Comparison of ENCODE assay signal across 1 cellular context in the genomic region with DNA sequence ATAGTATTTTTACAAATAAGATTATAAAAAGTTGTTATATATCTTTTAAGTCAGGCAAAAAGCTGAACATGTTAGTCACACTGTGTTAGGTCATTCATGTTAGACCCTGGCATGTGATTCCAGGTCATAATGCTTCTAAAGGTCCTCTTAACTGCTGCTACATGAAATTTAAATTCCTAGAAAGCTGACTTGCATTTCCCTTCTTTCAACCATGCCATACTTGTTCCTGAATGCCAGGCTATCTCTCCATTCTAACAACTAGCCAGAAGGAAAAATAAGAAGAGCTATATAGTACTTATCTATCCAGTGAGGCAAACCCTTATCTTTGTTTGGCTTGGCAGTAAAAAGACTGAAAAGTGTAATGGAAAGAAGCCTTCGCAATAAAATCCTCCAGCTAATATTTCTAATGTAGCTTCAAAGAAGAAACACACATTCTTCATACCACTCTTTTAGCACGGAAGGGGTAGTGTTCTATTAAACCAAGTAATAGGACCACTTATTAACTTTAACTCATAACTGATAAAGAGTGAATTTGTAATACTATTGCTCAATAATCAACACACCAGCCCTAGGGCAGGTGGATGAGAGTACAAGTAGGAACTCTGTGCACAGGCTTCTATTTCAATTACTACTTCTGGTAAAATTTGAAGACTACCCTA.
TF ChIP-seq lines count a peak whose summit lies in the region.

No MANE protein-coding gene starts in this region.

TF ChIP-seq in HEK293, 187 proteins besides CTCF, POLR2A, EP300 and RAD21 (continued from another document and continues in another):
- TF ChIP-seq, protein P1, sequence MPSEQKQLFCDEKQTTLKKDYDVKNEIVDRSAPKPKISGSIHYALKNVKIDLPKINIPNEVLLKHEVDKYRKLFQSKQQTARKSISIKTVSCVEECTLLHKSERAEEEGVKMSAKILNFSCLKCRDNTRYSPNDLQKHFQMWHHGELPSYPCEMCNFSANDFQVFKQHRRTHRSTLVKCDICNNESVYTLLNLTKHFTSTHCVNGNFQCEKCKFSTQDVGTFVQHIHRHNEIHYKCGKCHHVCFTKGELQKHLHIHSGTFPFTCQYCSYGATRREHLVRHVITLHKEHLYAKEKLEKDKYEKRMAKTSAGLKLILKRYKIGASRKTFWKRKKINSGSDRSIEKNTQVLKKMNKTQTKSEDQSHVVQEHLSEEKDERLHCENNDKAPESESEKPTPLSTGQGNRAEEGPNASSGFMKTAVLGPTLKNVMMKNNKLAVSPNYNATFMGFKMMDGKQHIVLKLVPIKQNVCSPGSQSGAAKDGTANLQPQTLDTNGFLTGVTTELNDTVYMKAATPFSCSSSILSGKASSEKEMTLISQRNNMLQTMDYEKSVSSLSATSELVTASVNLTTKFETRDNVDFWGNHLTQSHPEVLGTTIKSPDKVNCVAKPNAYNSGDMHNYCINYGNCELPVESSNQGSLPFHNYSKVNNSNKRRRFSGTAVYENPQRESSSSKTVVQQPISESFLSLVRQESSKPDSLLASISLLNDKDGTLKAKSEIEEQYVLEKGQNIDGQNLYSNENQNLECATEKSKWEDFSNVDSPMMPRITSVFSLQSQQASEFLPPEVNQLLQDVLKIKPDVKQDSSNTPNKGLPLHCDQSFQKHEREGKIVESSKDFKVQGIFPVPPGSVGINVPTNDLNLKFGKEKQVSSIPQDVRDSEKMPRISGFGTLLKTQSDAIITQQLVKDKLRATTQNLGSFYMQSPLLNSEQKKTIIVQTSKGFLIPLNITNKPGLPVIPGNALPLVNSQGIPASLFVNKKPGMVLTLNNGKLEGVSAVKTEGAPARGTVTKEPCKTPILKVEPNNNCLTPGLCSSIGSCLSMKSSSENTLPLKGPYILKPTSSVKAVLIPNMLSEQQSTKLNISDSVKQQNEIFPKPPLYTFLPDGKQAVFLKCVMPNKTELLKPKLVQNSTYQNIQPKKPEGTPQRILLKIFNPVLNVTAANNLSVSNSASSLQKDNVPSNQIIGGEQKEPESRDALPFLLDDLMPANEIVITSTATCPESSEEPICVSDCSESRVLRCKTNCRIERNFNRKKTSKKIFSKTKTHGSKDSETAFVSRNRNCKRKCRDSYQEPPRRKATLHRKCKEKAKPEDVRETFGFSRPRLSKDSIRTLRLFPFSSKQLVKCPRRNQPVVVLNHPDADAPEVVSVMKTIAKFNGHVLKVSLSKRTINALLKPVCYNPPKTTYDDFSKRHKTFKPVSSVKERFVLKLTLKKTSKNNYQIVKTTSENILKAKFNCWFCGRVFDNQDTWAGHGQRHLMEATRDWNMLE (tag by site-specific recombination; conservative IDR thresholded peaks at IDR 0.05; ENCODE audit: low read depth) = no peak
- TF ChIP-seq ZFP41 (tag by site-specific recombination; IDR thresholded peaks at IDR 0.05; ENCODE audit: borderline replicate concordance) (no peak), TCF7L2 (IDR thresholded peaks at IDR 0.05; ENCODE audit: borderline replicate concordance, low read depth, low read length) (peak; percentile 7; the same call in 1 of the 2 replicates), IKZF3 (tag by site-specific recombination; IDR thresholded peaks at IDR 0.05) (peak; percentile 36; the same call in 1 of the 2 replicates), TRIM28 (IDR thresholded peaks at IDR 0.05; ENCODE audit: borderline replicate concordance, low read length) (0 out of 2 replicates have a peak, but pooled peaks have one; percentile 40), ZXDB (tag by site-specific recombination; IDR thresholded peaks at IDR 0.05) (peak; percentile 69; the same call in 1 of the 2 replicates), ZNF121 (tag by site-specific recombination; IDR thresholded peaks at IDR 0.05) (no peak), ZNF549 (tag by site-specific recombination; IDR thresholded peaks at IDR 0.05) (no peak), ZNF701 (tag by site-specific recombination; IDR thresholded peaks at IDR 0.05) (no peak), ZNF555 (tag by site-specific recombination; conservative IDR thresholded peaks at IDR 0.05) (no peak), ZNF830 (tag by site-specific recombination; IDR thresholded peaks at IDR 0.05; ENCODE audit: low read depth) (no peak), MEIS1 (CRISPR knock-in tag; IDR thresholded peaks at IDR 0.05; ENCODE audit: borderline replicate concordance) (no peak), KLF7 (tag by site-specific recombination; IDR thresholded peaks at IDR 0.05; ENCODE audit: borderline replicate concordance) (no peak), ZNF266 (tag by site-specific recombination; IDR thresholded peaks at IDR 0.05; ENCODE audit: low read depth) (no peak), FEZF1 (tag by site-specific recombination; IDR thresholded peaks at IDR 0.05) (peak; percentile 61), OSR2 (tag by site-specific recombination; IDR thresholded peaks at IDR 0.05) (peak; percentile 59), ZNF2 (tag by site-specific recombination; IDR thresholded peaks at IDR 0.05) (0 out of 2 replicates have a peak, but pooled peaks have one; percentile 28), ZNF626 (tag by site-specific recombination; IDR thresholded peaks at IDR 0.05) (no peak)
- TF ChIP-seq, protein P2, sequence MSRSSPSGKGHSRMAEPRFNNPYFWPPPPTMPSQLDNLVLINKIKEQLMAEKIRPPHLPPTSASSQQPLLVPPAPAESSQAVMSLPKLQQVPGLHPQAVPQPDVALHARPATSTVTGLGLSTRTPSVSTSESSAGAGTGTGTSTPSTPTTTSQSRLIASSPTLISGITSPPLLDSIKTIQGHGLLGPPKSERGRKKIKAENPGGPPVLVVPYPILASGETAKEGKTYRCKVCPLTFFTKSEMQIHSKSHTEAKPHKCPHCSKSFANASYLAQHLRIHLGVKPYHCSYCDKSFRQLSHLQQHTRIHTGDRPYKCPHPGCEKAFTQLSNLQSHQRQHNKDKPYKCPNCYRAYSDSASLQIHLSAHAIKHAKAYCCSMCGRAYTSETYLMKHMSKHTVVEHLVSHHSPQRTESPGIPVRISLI (tag by site-specific recombination; IDR thresholded peaks at IDR 0.05) = no peak
- TF ChIP-seq, protein P3, sequence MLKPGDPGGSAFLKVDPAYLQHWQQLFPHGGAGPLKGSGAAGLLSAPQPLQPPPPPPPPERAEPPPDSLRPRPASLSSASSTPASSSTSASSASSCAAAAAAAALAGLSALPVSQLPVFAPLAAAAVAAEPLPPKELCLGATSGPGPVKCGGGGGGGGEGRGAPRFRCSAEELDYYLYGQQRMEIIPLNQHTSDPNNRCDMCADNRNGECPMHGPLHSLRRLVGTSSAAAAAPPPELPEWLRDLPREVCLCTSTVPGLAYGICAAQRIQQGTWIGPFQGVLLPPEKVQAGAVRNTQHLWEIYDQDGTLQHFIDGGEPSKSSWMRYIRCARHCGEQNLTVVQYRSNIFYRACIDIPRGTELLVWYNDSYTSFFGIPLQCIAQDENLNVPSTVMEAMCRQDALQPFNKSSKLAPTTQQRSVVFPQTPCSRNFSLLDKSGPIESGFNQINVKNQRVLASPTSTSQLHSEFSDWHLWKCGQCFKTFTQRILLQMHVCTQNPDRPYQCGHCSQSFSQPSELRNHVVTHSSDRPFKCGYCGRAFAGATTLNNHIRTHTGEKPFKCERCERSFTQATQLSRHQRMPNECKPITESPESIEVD (tag by site-specific recombination; IDR thresholded peaks at IDR 0.05) = peak; percentile 78
- TF ChIP-seq, protein P4, sequence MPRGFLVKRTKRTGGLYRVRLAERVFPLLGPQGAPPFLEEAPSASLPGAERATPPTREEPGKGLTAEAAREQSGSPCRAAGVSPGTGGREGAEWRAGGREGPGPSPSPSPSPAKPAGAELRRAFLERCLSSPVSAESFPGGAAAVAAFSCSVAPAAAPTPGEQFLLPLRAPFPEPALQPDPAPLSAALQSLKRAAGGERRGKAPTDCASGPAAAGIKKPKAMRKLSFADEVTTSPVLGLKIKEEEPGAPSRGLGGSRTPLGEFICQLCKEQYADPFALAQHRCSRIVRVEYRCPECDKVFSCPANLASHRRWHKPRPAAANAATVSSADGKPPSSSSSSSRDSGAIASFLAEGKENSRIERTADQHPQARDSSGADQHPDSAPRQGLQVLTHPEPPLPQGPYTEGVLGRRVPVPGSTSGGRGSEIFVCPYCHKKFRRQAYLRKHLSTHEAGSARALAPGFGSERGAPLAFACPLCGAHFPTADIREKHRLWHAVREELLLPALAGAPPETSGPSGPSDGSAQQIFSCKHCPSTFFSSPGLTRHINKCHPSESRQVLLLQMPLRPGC (tag by site-specific recombination; IDR thresholded peaks at IDR 0.05) = no peak
- TF ChIP-seq, protein P5, sequence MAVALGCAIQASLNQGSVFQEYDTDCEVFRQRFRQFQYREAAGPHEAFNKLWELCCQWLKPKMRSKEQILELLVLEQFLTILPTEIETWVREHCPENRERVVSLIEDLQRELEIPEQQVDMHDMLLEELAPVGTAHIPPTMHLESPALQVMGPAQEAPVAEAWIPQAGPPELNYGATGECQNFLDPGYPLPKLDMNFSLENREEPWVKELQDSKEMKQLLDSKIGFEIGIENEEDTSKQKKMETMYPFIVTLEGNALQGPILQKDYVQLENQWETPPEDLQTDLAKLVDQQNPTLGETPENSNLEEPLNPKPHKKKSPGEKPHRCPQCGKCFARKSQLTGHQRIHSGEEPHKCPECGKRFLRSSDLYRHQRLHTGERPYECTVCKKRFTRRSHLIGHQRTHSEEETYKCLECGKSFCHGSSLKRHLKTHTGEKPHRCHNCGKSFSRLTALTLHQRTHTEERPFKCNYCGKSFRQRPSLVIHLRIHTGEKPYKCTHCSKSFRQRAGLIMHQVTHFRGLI (tag by site-specific recombination; IDR thresholded peaks at IDR 0.05) = peak; percentile 12; the same call in 1 of the 2 replicates
- TF ChIP-seq, protein P6, sequence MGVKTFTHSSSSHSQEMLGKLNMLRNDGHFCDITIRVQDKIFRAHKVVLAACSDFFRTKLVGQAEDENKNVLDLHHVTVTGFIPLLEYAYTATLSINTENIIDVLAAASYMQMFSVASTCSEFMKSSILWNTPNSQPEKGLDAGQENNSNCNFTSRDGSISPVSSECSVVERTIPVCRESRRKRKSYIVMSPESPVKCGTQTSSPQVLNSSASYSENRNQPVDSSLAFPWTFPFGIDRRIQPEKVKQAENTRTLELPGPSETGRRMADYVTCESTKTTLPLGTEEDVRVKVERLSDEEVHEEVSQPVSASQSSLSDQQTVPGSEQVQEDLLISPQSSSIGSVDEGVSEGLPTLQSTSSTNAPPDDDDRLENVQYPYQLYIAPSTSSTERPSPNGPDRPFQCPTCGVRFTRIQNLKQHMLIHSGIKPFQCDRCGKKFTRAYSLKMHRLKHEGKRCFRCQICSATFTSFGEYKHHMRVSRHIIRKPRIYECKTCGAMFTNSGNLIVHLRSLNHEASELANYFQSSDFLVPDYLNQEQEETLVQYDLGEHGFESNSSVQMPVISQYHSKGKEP (tag by site-specific recombination; IDR thresholded peaks at IDR 0.05) = no peak
- TF ChIP-seq, protein P7, sequence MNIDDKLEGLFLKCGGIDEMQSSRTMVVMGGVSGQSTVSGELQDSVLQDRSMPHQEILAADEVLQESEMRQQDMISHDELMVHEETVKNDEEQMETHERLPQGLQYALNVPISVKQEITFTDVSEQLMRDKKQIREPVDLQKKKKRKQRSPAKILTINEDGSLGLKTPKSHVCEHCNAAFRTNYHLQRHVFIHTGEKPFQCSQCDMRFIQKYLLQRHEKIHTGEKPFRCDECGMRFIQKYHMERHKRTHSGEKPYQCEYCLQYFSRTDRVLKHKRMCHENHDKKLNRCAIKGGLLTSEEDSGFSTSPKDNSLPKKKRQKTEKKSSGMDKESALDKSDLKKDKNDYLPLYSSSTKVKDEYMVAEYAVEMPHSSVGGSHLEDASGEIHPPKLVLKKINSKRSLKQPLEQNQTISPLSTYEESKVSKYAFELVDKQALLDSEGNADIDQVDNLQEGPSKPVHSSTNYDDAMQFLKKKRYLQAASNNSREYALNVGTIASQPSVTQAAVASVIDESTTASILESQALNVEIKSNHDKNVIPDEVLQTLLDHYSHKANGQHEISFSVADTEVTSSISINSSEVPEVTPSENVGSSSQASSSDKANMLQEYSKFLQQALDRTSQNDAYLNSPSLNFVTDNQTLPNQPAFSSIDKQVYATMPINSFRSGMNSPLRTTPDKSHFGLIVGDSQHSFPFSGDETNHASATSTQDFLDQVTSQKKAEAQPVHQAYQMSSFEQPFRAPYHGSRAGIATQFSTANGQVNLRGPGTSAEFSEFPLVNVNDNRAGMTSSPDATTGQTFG (tag by site-specific recombination; IDR thresholded peaks at IDR 0.05; ENCODE audit: borderline replicate concordance) = no peak
- TF ChIP-seq, protein P8, sequence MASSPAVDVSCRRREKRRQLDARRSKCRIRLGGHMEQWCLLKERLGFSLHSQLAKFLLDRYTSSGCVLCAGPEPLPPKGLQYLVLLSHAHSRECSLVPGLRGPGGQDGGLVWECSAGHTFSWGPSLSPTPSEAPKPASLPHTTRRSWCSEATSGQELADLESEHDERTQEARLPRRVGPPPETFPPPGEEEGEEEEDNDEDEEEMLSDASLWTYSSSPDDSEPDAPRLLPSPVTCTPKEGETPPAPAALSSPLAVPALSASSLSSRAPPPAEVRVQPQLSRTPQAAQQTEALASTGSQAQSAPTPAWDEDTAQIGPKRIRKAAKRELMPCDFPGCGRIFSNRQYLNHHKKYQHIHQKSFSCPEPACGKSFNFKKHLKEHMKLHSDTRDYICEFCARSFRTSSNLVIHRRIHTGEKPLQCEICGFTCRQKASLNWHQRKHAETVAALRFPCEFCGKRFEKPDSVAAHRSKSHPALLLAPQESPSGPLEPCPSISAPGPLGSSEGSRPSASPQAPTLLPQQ (tag by site-specific recombination; IDR thresholded peaks at IDR 0.05) = 0 out of 2 replicates have a peak, but pooled peaks have one; percentile 10
- TF ChIP-seq, protein P9, sequence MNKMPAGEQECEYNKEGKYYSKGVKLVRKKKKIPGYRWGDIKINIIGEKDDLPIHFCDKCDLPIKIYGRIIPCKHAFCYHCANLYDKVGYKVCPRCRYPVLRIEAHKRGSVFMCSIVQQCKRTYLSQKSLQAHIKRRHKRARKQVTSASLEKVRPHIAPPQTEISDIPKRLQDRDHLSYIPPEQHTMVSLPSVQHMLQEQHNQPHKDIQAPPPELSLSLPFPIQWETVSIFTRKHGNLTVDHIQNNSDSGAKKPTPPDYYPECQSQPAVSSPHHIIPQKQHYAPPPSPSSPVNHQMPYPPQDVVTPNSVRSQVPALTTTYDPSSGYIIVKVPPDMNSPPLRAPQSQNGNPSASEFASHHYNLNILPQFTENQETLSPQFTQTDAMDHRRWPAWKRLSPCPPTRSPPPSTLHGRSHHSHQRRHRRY (tag by site-specific recombination; IDR thresholded peaks at IDR 0.05) = no peak
- TF ChIP-seq, protein P10, sequence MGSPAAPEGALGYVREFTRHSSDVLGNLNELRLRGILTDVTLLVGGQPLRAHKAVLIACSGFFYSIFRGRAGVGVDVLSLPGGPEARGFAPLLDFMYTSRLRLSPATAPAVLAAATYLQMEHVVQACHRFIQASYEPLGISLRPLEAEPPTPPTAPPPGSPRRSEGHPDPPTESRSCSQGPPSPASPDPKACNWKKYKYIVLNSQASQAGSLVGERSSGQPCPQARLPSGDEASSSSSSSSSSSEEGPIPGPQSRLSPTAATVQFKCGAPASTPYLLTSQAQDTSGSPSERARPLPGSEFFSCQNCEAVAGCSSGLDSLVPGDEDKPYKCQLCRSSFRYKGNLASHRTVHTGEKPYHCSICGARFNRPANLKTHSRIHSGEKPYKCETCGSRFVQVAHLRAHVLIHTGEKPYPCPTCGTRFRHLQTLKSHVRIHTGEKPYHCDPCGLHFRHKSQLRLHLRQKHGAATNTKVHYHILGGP (tag by site-specific recombination; IDR thresholded peaks at IDR 0.05) = peak; percentile 98
- TF ChIP-seq, protein P11, sequence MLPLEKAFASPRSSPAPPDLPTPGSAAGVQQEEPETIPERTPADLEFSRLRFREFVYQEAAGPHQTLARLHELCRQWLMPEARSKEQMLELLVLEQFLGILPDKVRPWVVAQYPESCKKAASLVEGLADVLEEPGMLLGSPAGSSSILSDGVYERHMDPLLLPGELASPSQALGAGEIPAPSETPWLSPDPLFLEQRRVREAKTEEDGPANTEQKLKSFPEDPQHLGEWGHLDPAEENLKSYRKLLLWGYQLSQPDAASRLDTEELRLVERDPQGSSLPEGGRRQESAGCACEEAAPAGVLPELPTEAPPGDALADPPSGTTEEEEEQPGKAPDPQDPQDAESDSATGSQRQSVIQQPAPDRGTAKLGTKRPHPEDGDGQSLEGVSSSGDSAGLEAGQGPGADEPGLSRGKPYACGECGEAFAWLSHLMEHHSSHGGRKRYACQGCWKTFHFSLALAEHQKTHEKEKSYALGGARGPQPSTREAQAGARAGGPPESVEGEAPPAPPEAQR (tag by site-specific recombination; IDR thresholded peaks at IDR 0.05) = no peak
